In genomic region chr1:168135116-168135981, GRCh38 we compare ENCODE assay signal across 8 cellular contexts. TPM values are rescaled to one million over a fixed set of nuclear protein-coding genes. Genes with fewer than 3 reads are reported as not detected.
DNase-seq lines count a peak whose midpoint lies in the region; ATAC-seq and TF ChIP-seq lines count a peak whose summit lies in the region.

No MANE protein-coding gene starts in this region.

- DNase-seq in Caco-2 (peak in 1 of 2 experiments; percentile 40), NCI-H2107 (lab: John Stamatoyannopoulos, UW) (peak; percentile 13), dorsolateral prefrontal cortex (no peak), neural progenitor cell (ENCODE audit: low spot score) (no peak), SW 1271 (lab: John Stamatoyannopoulos, UW) (no peak), omental fat pad (ENCODE audit: low spot score) (no peak), left lobe of liver (ENCODE audit: low spot score) (no peak)
- DNase-seq in activated CD4-positive, alpha-beta T cell treated with anti-CD3 and anti-CD28 coated beads, Interleukin-2, amount 50 U/mL, for 1 hour: no peak

- peaks cover 60% of the 10 kb centered on the region for H3K79me2 ChIP-seq in neural progenitor cell (ENCODE audit: low read depth)

- TF ChIP-seq CTCF in Caco-2 (IDR thresholded peaks at IDR 0.05; ENCODE audit: insufficient read depth in 1 of 2, low read depth in 1 of 2, low read length in 1 of 2, severe bottlenecking in 1 of 2, unreplicated experiment in 1 of 2) (no peak), dorsolateral prefrontal cortex (IDR thresholded peaks at IDR 0.05 in 54 of 56, conservative IDR thresholded peaks at IDR 0.05 in 2 of 56; ENCODE audit: low read depth in 1 of 56, partially characterized antibody in 56 of 56) (no peak), neural progenitor cell (IDR thresholded peaks at IDR 0.05) (no peak), omental fat pad (IDR thresholded peaks at IDR 0.05) (no peak)

- POLR2A ChIA-PET in Caco-2 (lab: Charles Lee): no interaction called here

- H3K4me3 Mint-ChIP-seq in Caco-2 (ENCODE audit: unreplicated experiment) (peak overlapping the region; percentile 91), neural progenitor cell (peak overlapping the region; percentile 98)

- H3K4me1 Mint-ChIP-seq in Caco-2 (ENCODE audit: low read depth, unreplicated experiment) (peaks cover 18% of the 10 kb centered on the region), neural progenitor cell (peaks cover 31% of the 10 kb centered on the region)

- BruUV-seq in Caco-2 (replicated peaks; lab: Mats Ljungman, UMichigan): no TSS peak

- H3K4me2 ChIP-seq in neural progenitor cell: peak overlapping the region; percentile 96

- H3K4me3 ChIP-seq in Caco-2 (ENCODE audit: low read depth, low read length) (peak overlapping the region; percentile 72), dorsolateral prefrontal cortex (peak overlapping the region; percentile 57 to 93 (median 77)), neural progenitor cell (peak overlapping the region; percentile 81)

- ATAC-seq in omental fat pad (ENCODE audit: low FRiP score) (no peak), left lobe of liver (no peak)

- H3K27ac Mint-ChIP-seq in Caco-2 (ENCODE audit: unreplicated experiment): peak overlapping the region; percentile 37
- H3K27ac Mint-ChIP-seq in neural progenitor cell: peak overlapping the region; percentile 96

- no peak overlapping the region for H3K9ac ChIP-seq in neural progenitor cell

- CTCF ChIA-PET in Caco-2 (lab: Charles Lee): interaction anchor here (2.1 kb wide), 1 partner anchor 11 kb away, joined by 7 read pairs; no protein-coding TSS in a partner anchor

- H3K36me3 ChIP-seq in Caco-2 (ENCODE audit: control insufficient read depth, insufficient read depth, low read length): no peaks in the 10 kb centered on the region; the same call in 1 of the 2 replicates
- H3K36me3 ChIP-seq in neural progenitor cell: no peaks in the 10 kb centered on the region

- H3K27me3 ChIP-seq in Caco-2 (replicated peaks; ENCODE audit: control insufficient read depth, insufficient read depth, low read length) (no peaks in the 10 kb centered on the region), dorsolateral prefrontal cortex (peaks cover 0 to 40% (median 0%) of the 10 kb centered on the region in 45 donors), neural progenitor cell (no peaks in the 10 kb centered on the region)

- H3K9me3 Mint-ChIP-seq in Caco-2 (ENCODE audit: unreplicated experiment) (no peaks in the 10 kb centered on the region), neural progenitor cell (no peaks in the 10 kb centered on the region)

- no peaks in the 10 kb centered on the region for H3K9me3 ChIP-seq in Caco-2
- no peaks in the 10 kb centered on the region for H3K9me3 ChIP-seq in neural progenitor cell (ENCODE audit: low read depth)

- H3F3A ChIP-seq in neural progenitor cell (ENCODE audit: low read depth): peaks cover 22% of the 10 kb centered on the region

- H4K20me1 ChIP-seq in neural progenitor cell (ENCODE audit: low read depth): peaks cover 34% of the 10 kb centered on the region

- peak overlapping the region; percentile 93 for H2AFZ ChIP-seq in neural progenitor cell (replicated peaks)

- H3K27ac ChIP-seq in dorsolateral prefrontal cortex: peak overlapping the region in 10 of 59 donors; percentile 2 to 81 (median 18)
- H3K27ac ChIP-seq in neural progenitor cell: no peak overlapping the region

- H3K27me3 Mint-ChIP-seq in Caco-2 (ENCODE audit: insufficient read depth, unreplicated experiment) (no peaks in the 10 kb centered on the region), neural progenitor cell (ENCODE audit: insufficient read depth, low read depth) (peaks cover 10% of the 10 kb centered on the region)

- intact Hi-C loops in Caco-2 (cut with micrococcal nuclease; ENCODE audit: unreplicated experiment): loop anchor here (1.0 kb wide), 1 partner anchor 19 kb away; no protein-coding TSS in a partner anchor
- intact Hi-C loops in dorsolateral prefrontal cortex (cut with DNase I): loop anchor here in 1 of 2 donors (5.0 kb wide), 1 partner anchor 38 kb away; no protein-coding TSS in a partner anchor

- H3K36me3 Mint-ChIP-seq in Caco-2 (ENCODE audit: insufficient read depth, unreplicated experiment) (peaks cover 21% of the 10 kb centered on the region), neural progenitor cell (peaks cover 21% of the 10 kb centered on the region)

- H3K4me1 ChIP-seq in Caco-2: peaks cover 23% of the 10 kb centered on the region
- peaks cover 38% of the 10 kb centered on the region for H3K4me1 ChIP-seq in neural progenitor cell

RNA-seq across cellular contexts. Expression of gene GPR161, which starts 1.4 kb away (rescaled TPM):
- total RNA-seq in Caco-2 (2022): 38.2 and 42.7 TPM in 2 replicates
- 10 to 100 TPM in 108 of 120 experiments, 1 to 10 TPM in 12; 7.9 to 19.9 (median 13.2) TPM for total RNA-seq in dorsolateral prefrontal cortex
- 21.1 and 26.5 TPM in 2 replicates for total RNA-seq in neural progenitor cell (ENCODE audit: low replicate concordance)
- 1 to 10 TPM; 4.0 to 8.0 (median 5.9) TPM for total RNA-seq in omental fat pad
- total RNA-seq in left lobe of liver: 0.38 TPM

RNA-seq across cellular contexts. Expression of gene TIPRL, which starts 43.4 kb away (rescaled TPM):
- total RNA-seq in Caco-2 (2022) (35.7 and 38.1 TPM in 2 replicates), dorsolateral prefrontal cortex (10 to 100 TPM; 14.6 to 51.2 (median 34.7) TPM), neural progenitor cell (ENCODE audit: low replicate concordance) (28.1 and 52.9 TPM in 2 replicates), omental fat pad (10 to 100 TPM; 18.6 to 30.0 (median 19.8) TPM), left lobe of liver (10.9 TPM)
